ENCODE assay signal across 8 cellular contexts in the genomic region with DNA sequence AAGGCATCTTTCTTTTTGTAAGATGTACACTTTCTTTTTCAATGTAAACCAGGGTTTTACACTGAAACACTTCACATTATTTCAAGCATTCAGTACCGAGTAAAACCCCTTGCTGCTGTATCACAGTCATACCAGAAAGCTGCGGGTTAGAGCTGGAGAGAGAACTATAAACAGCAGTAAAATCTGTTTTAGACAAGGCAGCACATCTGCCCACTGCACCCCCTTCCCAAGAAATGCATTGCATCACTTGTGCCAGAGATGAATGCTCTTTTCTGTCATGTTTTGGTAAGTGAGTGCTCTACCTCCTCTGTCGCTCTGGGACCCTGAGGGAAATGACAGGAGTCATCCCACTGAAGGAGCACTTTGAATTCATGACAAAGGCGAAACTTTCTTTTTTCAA.
A peak's percentile ranks its signal among the peaks of the same experiment; 100 is the strongest.
DNase-seq lines count a peak whose midpoint lies in the region; ATAC-seq and TF ChIP-seq lines count a peak whose summit lies in the region.

No MANE protein-coding gene starts in this region.

- TF ChIP-seq POLR2A in erythroblast (IDR thresholded peaks at IDR 0.05; ENCODE audit: low read length): no peak

- DNase-seq in stimulated activated CD4-positive, alpha-beta T cell treated with anti-CD3 and anti-CD28 coated beads, Interleukin-12 subunit alpha, Interleukin-12 subunit beta, amount 100 ng/mL, for 48 hours (ENCODE audit: low read depth in 2 of 3, low spot score in 1 of 3): peak; percentile 39 to 73 (median 69)
- DNase-seq in stimulated activated CD4-positive, alpha-beta T cell treated with anti-CD3 and anti-CD28 coated beads, Interleukin-12 subunit alpha, Interleukin-12 subunit beta, amount 100 ng/mL, for 4 hours: no peak
- DNase-seq in effector memory CD8-positive, alpha-beta T cell: no peak
- DNase-seq in activated gamma-delta T cell treated with Interleukin-2 at 50 U/mL for 16 hours: no peak
- no peak for DNase-seq in globus pallidus (ENCODE audit: low spot score)
- DNase-seq in erythroblast (lab: John Stamatoyannopoulos, UW): no peak
- no peak for DNase-seq in RKO (ENCODE audit: low spot score)

- H3K9me3 Mint-ChIP-seq in effector memory CD8-positive, alpha-beta T cell: no peaks in the 10 kb centered on the region

- peaks cover 1% of the 10 kb centered on the region for H3K36me3 Mint-ChIP-seq in effector memory CD8-positive, alpha-beta T cell (ENCODE audit: insufficient read depth)

- peaks cover 2 to 17% of the 10 kb centered on the region in 2 donors for H3K4me1 Mint-ChIP-seq in effector memory CD8-positive, alpha-beta T cell (ENCODE audit: low read depth in 2 of 2)

- no peak overlapping the region for H3K4me3 Mint-ChIP-seq in effector memory CD8-positive, alpha-beta T cell

- peak overlapping the region; percentile 25 to 26 for H3K27ac Mint-ChIP-seq in effector memory CD8-positive, alpha-beta T cell

- H3K27me3 Mint-ChIP-seq in effector memory CD8-positive, alpha-beta T cell: no peaks in the 10 kb centered on the region

- ATAC-seq in HG03442 (IDR thresholded peaks at IDR 0.05; ENCODE audit: unreplicated experiment): peak; percentile 96
- ATAC-seq in effector memory CD8-positive, alpha-beta T cell (replicated peaks): no peak

Comparison
In these comparisons a context has a peak if more than half of its experiments do, and no peak if none do; other contexts are left out.
1. DNase-seq: peak in stimulated activated CD4-positive, alpha-beta T cell treated with anti-CD3 and anti-CD28 coated beads, Interleukin-12 subunit alpha, Interleukin-12 subunit beta, amount 100 ng/mL, for 48 hours (3 of 3); none in stimulated activated CD4-positive, alpha-beta T cell treated with anti-CD3 and anti-CD28 coated beads, Interleukin-12 subunit alpha, Interleukin-12 subunit beta, amount 100 ng/mL, for 4 hours (single experiment), effector memory CD8-positive, alpha-beta T cell (0 of 3), activated gamma-delta T cell treated with Interleukin-2 at 50 U/mL for 16 hours (single experiment), globus pallidus (single experiment), erythroblast (0 of 2) and RKO (single experiment).